In genomic region chr3:23810342-23811116, GRCh38 we compare ENCODE assay signal across 1 cellular context.
TF ChIP-seq lines count a peak whose summit lies in the region.

No MANE protein-coding gene starts in this region.

TF ChIP-seq in H1, 55 proteins besides CTCF, POLR2A, EP300 and RAD21:
- TF ChIP-seq RNF2 (IDR thresholded peaks at IDR 0.05; ENCODE audit: borderline replicate concordance, low read depth, low read length, missing control alignments, poor library complexity, severe bottlenecking) (no peak), MAX (IDR thresholded peaks at IDR 0.05) (peak; percentile 61), JUND (IDR thresholded peaks at IDR 0.05; ENCODE audit: low read length) (no peak), SP2 (IDR thresholded peaks at IDR 0.05; ENCODE audit: low read length) (no peak), TAF7 (optimal IDR thresholded peaks at IDR 0.05; ENCODE audit: borderline replicate concordance, low read depth, low read length) (peak; percentile 86), TAF1 (IDR thresholded peaks at IDR 0.05; ENCODE audit: low read depth, low read length) (peak; percentile 97), HDAC2 (IDR thresholded peaks at IDR 0.05; ENCODE audit: borderline replicate concordance in 1 of 2, low read depth in 2 of 2, low read length in 2 of 2) (peak in 1 of 2 experiments; percentile 87; a peak in 1 of 4 replicates), KDM4A (IDR thresholded peaks at IDR 0.05; ENCODE audit: low read depth, low read length, severe bottlenecking) (peak; percentile 69), CHD7 (IDR thresholded peaks at IDR 0.05; ENCODE audit: insufficient replicate concordance, low read length) (no peak), EGR1 (IDR thresholded peaks at IDR 0.05; ENCODE audit: borderline replicate concordance, low read depth, low read length) (peak; percentile 33; the same call in 1 of the 2 replicates), CREB1 (IDR thresholded peaks at IDR 0.05) (peak; percentile 50; the same call in 1 of the 2 replicates), CHD2 (IDR thresholded peaks at IDR 0.05; ENCODE audit: low read length) (peak; percentile 32; the same call in 1 of the 2 replicates), ASH2L (IDR thresholded peaks at IDR 0.05; ENCODE audit: low read length) (peak; percentile 94), FOSL1 (IDR thresholded peaks at IDR 0.05; ENCODE audit: insufficient read depth, low read depth, low read length) (no peak), YY1 (IDR thresholded peaks at IDR 0.05; ENCODE audit: low read depth, low read length) (peak; percentile 90), RBBP5 (IDR thresholded peaks at IDR 0.05; ENCODE audit: borderline replicate concordance, low read depth, low read length) (peak; percentile 89), POLR2AphosphoS5 (IDR thresholded peaks at IDR 0.05; ENCODE audit: low read depth, low read length) (peak; percentile 81), PHF8 (conservative IDR thresholded peaks at IDR 0.05; ENCODE audit: low read depth, low read length) (peak; percentile 80), TBP (IDR thresholded peaks at IDR 0.05; ENCODE audit: low read depth, low read length) (peak; percentile 93), BACH1 (IDR thresholded peaks at IDR 0.05; ENCODE audit: low read length) (peak; percentile 76), SP4 (IDR thresholded peaks at IDR 0.05; ENCODE audit: low read length) (no peak)
